24 cellular contexts compared by ENCODE assay signal in genomic region chr15:41992803-41993190, GRCh38. TPM values are rescaled to one million over a fixed set of nuclear protein-coding genes. Genes with fewer than 3 reads are reported as not detected.
A peak's percentile ranks its signal among the peaks of the same experiment; 100 is the strongest.
DNase-seq lines count a peak whose midpoint lies in the region; ATAC-seq and TF ChIP-seq lines count a peak whose summit lies in the region.
"Had no signal": no experiment of that assay in that cellular context is flagged by ENCODE, and none has a peak within 500 bp of the region (broad histone marks: within the 10 kb centered on the region; RNA-seq: fewer than 3 reads in every experiment).

No MANE protein-coding gene starts in this region.

- H3K36me3 Mint-ChIP-seq in glutamatergic neuron (ENCODE audit: unreplicated experiment), result no peaks in the 10 kb centered on the region
- H3K36me3 Mint-ChIP-seq: CD14-positive monocyte; CD8-positive, alpha-beta memory T cell had no signal

- TF ChIP-seq CTCF in left ventricle myocardium inferior (IDR thresholded peaks at IDR 0.05; ENCODE audit: borderline replicate concordance) (no peak), glutamatergic neuron (IDR thresholded peaks at IDR 0.05; ENCODE audit: partially characterized antibody, unreplicated experiment) (no peak), osteoblast (IDR thresholded peaks at IDR 0.05; ENCODE audit: extremely low read depth, low read depth, low read length) (no peak)

- H3K27ac ChIP-seq in left ventricle myocardium inferior (replicated peaks) (no peak overlapping the region), osteoblast (ENCODE audit: low read depth, low read length) (no peak overlapping the region)
- H3K27ac ChIP-seq: A549; BLaER1 treated with 17β-estradiol and CSF1 and Interleukin-3, amounts not matched to agents 10 nM and 100 nM; GM23248 had no signal

- no peak overlapping the region for H3K4me3 Mint-ChIP-seq in glutamatergic neuron (ENCODE audit: unreplicated experiment)
- H3K4me3 Mint-ChIP-seq: CD14-positive monocyte; CD4-positive, alpha-beta T cell; CD8-positive, alpha-beta memory T cell; H9 had no signal

- intact Hi-C loops in cardiac septum (cut with DNase I), result no loop called here
- intact Hi-C loops in left ventricle myocardium inferior (cut with micrococcal nuclease), result loop anchor here (5.0 kb wide), 1 partner anchor 60 kb away; no protein-coding TSS in a partner anchor

- H3K27me3 Mint-ChIP-seq in glutamatergic neuron (ENCODE audit: unreplicated experiment), result peaks cover 5% of the 10 kb centered on the region
- H3K27me3 Mint-ChIP-seq: CD4-positive, alpha-beta T cell had no signal

- H4K20me1 ChIP-seq in osteoblast (ENCODE audit: insufficient read depth, low read length), result no peaks in the 10 kb centered on the region
- H4K20me1 ChIP-seq: BLaER1 treated with 17β-estradiol and CSF1 and Interleukin-3, amounts not matched to agents 10 nM and 100 nM had no signal

- H3K9me3 ChIP-seq in left ventricle myocardium inferior (replicated peaks) (no peaks in the 10 kb centered on the region), osteoblast (ENCODE audit: low read depth, low read length) (no peaks in the 10 kb centered on the region)
- H3K9me3 ChIP-seq: A549; BE2C; BLaER1 treated with 17β-estradiol and CSF1 and Interleukin-3, amounts not matched to agents 10 nM and 100 nM had no signal

- no peak overlapping the region for H2AFZ ChIP-seq in osteoblast (ENCODE audit: low read length)
- H2AFZ ChIP-seq: GM23248 had no signal

- H3K27ac Mint-ChIP-seq in glutamatergic neuron (ENCODE audit: unreplicated experiment), result no peak overlapping the region
- H3K27ac Mint-ChIP-seq: CD4-positive, alpha-beta T cell; CD8-positive, alpha-beta memory T cell; H9 had no signal

- H3K9me3 Mint-ChIP-seq in glutamatergic neuron (ENCODE audit: unreplicated experiment), result peaks cover 3% of the 10 kb centered on the region
- H3K9me3 Mint-ChIP-seq: CD14-positive monocyte; CD4-positive, alpha-beta T cell; CD8-positive, alpha-beta memory T cell; H9 had no signal

- ATAC-seq in HG02571 (IDR thresholded peaks at IDR 0.05; ENCODE audit: unreplicated experiment) (no peak), GM21360 (IDR thresholded peaks at IDR 0.05; ENCODE audit: unreplicated experiment) (no peak)
- ATAC-seq: A549, HCT116 had no signal

- H3K36me3 ChIP-seq in left ventricle myocardium inferior (no peaks in the 10 kb centered on the region), osteoblast (ENCODE audit: insufficient read depth, low read length) (no peaks in the 10 kb centered on the region)
- H3K36me3 ChIP-seq: BE2C; BLaER1 treated with 17β-estradiol and CSF1 and Interleukin-3, amounts not matched to agents 10 nM and 100 nM had no signal

- H3K4me3 ChIP-seq in left ventricle myocardium inferior (no peak overlapping the region), osteoblast (ENCODE audit: insufficient read depth, low read length) (no peak overlapping the region)
- H3K4me3 ChIP-seq: A549; BLaER1 treated with 17β-estradiol and CSF1 and Interleukin-3, amounts not matched to agents 10 nM and 100 nM; GM23248 had no signal

- H3K4me1 Mint-ChIP-seq in glutamatergic neuron (ENCODE audit: low read depth, unreplicated experiment), result no peaks in the 10 kb centered on the region
- H3K4me1 Mint-ChIP-seq: CD14-positive monocyte; CD8-positive, alpha-beta memory T cell had no signal

- DNase-seq in cardiac septum (ENCODE audit: low spot score), result peak; percentile 24
- DNase-seq in left ventricle myocardium inferior, result no peak
- peak; percentile 10 for DNase-seq in glutamatergic neuron
- peak; percentile 27 for DNase-seq in osteoblast (ENCODE audit: insufficient read length, low spot score, missing footprints)
- DNase-seq in T-helper 9 cell, result no peak
- DNase-seq: 8988T; ACHN; AML-193; CD4-positive, alpha-beta T cell; CD8-positive, alpha-beta memory T cell; DMS 273 treated with DMSO at 0.1 percent for 48 hours; DMS79; EL; GDM1; GM23248; H9 had no signal

- H3K79me2 ChIP-seq in osteoblast (ENCODE audit: insufficient read depth, low read length), result no peaks in the 10 kb centered on the region

- H3K4me1 ChIP-seq in left ventricle myocardium inferior (peaks cover 6% of the 10 kb centered on the region), osteoblast (ENCODE audit: insufficient read depth, low read length) (no peaks in the 10 kb centered on the region)
- H3K4me1 ChIP-seq: A549, BE2C had no signal

- no peak overlapping the region for H3K4me2 ChIP-seq in osteoblast (ENCODE audit: insufficient read depth, low read length)
- H3K4me2 ChIP-seq: A549; BLaER1 treated with 17β-estradiol and CSF1 and Interleukin-3, amounts not matched to agents 10 nM and 100 nM had no signal

- H3K27me3 ChIP-seq in left ventricle myocardium inferior (ENCODE audit: low read depth), result no peaks in the 10 kb centered on the region
- H3K27me3 ChIP-seq in osteoblast (ENCODE audit: insufficient read depth, low read length), result peaks cover 6% of the 10 kb centered on the region
- H3K27me3 ChIP-seq: BE2C; BLaER1 treated with 17β-estradiol and CSF1 and Interleukin-3, amounts not matched to agents 10 nM and 100 nM had no signal

RNA-seq across cellular contexts. Expression of gene EHD4, which starts 20.4 kb away (rescaled TPM):
- 42.2 TPM for total RNA-seq in cardiac septum
- total RNA-seq in left ventricle myocardium inferior, result 46.4 TPM
- total RNA-seq in glutamatergic neuron (ENCODE audit: unreplicated experiment), result 4.0 TPM
- total RNA-seq in osteoblast, result 15.9 and 18.0 TPM in 2 replicates

RNA-seq across cellular contexts. Expression of gene PLA2G4E, which starts 28.0 kb away (rescaled TPM):
- total RNA-seq in cardiac septum (0.08 TPM), left ventricle myocardium inferior (not detected), glutamatergic neuron (ENCODE audit: unreplicated experiment) (1.0 TPM), osteoblast (not detected in 2 replicates)
- total RNA-seq: CD4-positive, alpha-beta T cell; CD8-positive, alpha-beta memory T cell; GM23248; H4; H9 had no signal

Comparison
In these comparisons a context has a peak if more than half of its experiments do, and no peak if none do; other contexts are left out.
1. DNase-seq: peak in cardiac septum (single experiment), glutamatergic neuron (single experiment) and osteoblast (single experiment); none in left ventricle myocardium inferior (single experiment) and T-helper 9 cell (single experiment).